ENCODE assay signal across 8 cellular contexts in genomic region chr19:2332341-2333026, GRCh38. TPM values are rescaled to one million over a fixed set of nuclear protein-coding genes. Genes with fewer than 3 reads are reported as not detected.
DNase-seq lines count a peak whose midpoint lies in the region; ATAC-seq and TF ChIP-seq lines count a peak whose summit lies in the region.

No MANE protein-coding gene starts in this region.

- H3K4me1 Mint-ChIP-seq in naive B cell = peaks cover 66 to 81% (median 80%) of the 10 kb centered on the region in 3 donors
- H3K4me1 Mint-ChIP-seq in CD14-positive monocyte = peaks cover 49% of the 10 kb centered on the region

- no peak for TF ChIP-seq EP300 in sigmoid colon (IDR thresholded peaks at IDR 0.05)

- H3K9me3 ChIP-seq in DOHH2 (ENCODE audit: control insufficient read depth, insufficient read depth, low read length) (peaks cover 19% of the 10 kb centered on the region; the same call in 1 of the 2 replicates), sigmoid colon (no peaks in the 10 kb centered on the region)

- H3K79me2 ChIP-seq in DOHH2 (ENCODE audit: control insufficient read depth, low read length) = peaks cover 96% of the 10 kb centered on the region

- H3K4me1 ChIP-seq in DOHH2 (ENCODE audit: control insufficient read depth, low read length) (peaks cover 50% of the 10 kb centered on the region), sigmoid colon (peaks cover 0 to 54% (median 48%) of the 10 kb centered on the region in 4 donors)

- H3K4me2 ChIP-seq in DOHH2 (ENCODE audit: low read length) = peak overlapping the region; percentile 89

- H3K9me2 ChIP-seq in DOHH2 (replicated peaks; ENCODE audit: control insufficient read depth, low read length) = no peaks in the 10 kb centered on the region

- H3K27me3 ChIP-seq in DOHH2 (ENCODE audit: control insufficient read depth, low read length) (no peaks in the 10 kb centered on the region), sigmoid colon (no peaks in the 10 kb centered on the region)

- H3K36me3 ChIP-seq in DOHH2 (ENCODE audit: control insufficient read depth, low read length) (peaks cover 54% of the 10 kb centered on the region), sigmoid colon (no peaks in the 10 kb centered on the region)

- peak; percentile 51 for DNase-seq in activated CD4-positive, alpha-beta T cell treated with anti-CD3 and anti-CD28 coated beads for 48 hours
- peak; percentile 96 for DNase-seq in naive B cell
- DNase-seq in putamen (ENCODE audit: low spot score) = no peak
- no peak for DNase-seq in sigmoid colon
- DNase-seq in CD14-positive monocyte (ENCODE audit: low spot score) = no peak

- H3F3A ChIP-seq in DOHH2 (ENCODE audit: control insufficient read depth, insufficient read depth) = peaks cover 23% of the 10 kb centered on the region

- H3K27ac Mint-ChIP-seq in naive B cell = peak overlapping the region; percentile 97 to 99 (median 97)
- H3K27ac Mint-ChIP-seq in CD14-positive monocyte = peak overlapping the region in 1 of 7 donors; percentile 63

- H4K20me1 ChIP-seq in DOHH2 (ENCODE audit: control insufficient read depth, insufficient read depth, low read depth, low read length) = peaks cover 22% of the 10 kb centered on the region

- WGBS in sigmoid colon, 2 donors = 13 to 27% methylated on average over 17 of the region's 17 CpGs

- H3K27ac ChIP-seq in DOHH2 (ENCODE audit: low read depth, low read length) (peak overlapping the region; percentile 94), sigmoid colon (peak overlapping the region in 2 of 4 donors; percentile 21 to 47)

- H3K4me3 Mint-ChIP-seq in naive B cell (peak overlapping the region; percentile 86 to 94 (median 91)), CD14-positive monocyte (no peak overlapping the region)

- H3K9me3 Mint-ChIP-seq in naive B cell (peaks cover 0 to 2% (median 0%) of the 10 kb centered on the region in 7 donors), CD14-positive monocyte (peaks cover 0 to 8% (median 3%) of the 10 kb centered on the region in 7 donors)

- H3K36me3 Mint-ChIP-seq in naive B cell (peaks cover 7 to 22% of the 10 kb centered on the region in 2 donors), CD14-positive monocyte (peaks cover 3 to 26% of the 10 kb centered on the region in 2 donors)

- H3K4me3 ChIP-seq in DOHH2 (ENCODE audit: low read length) = peak overlapping the region; percentile 69
- H3K4me3 ChIP-seq in sigmoid colon = no peak overlapping the region

- TF ChIP-seq CTCF in DOHH2 (IDR thresholded peaks at IDR 0.05; ENCODE audit: low read depth, low read length, poor library complexity, severe bottlenecking) (no peak), sigmoid colon (IDR thresholded peaks at IDR 0.05) (no peak), CD14-positive monocyte (IDR thresholded peaks at IDR 0.05) (no peak)

- TF ChIP-seq POLR2A in GM18505 (IDR thresholded peaks at IDR 0.05; ENCODE audit: borderline replicate concordance, extremely low read depth, insufficient read depth, insufficient read length) (no peak), sigmoid colon (IDR thresholded peaks at IDR 0.05) (no peak)

- no peaks in the 10 kb centered on the region for H3K27me3 Mint-ChIP-seq in naive B cell
- peaks cover 0 to 10% (median 0%) of the 10 kb centered on the region in 3 donors for H3K27me3 Mint-ChIP-seq in CD14-positive monocyte (ENCODE audit: low read depth in 3 of 3)

- intact Hi-C loops in sigmoid colon (cut with DNase I) (no loop called here), CD14-positive monocyte (cut with micrococcal nuclease) (no loop called here)

- ATAC-seq in HG03066 (IDR thresholded peaks at IDR 0.05; ENCODE audit: low read depth, unreplicated experiment) = peak; percentile 49
- ATAC-seq in naive B cell (ENCODE audit: low read depth in 2 of 2) = peak; percentile 84 to 87
- ATAC-seq in GM18505 (IDR thresholded peaks at IDR 0.05; ENCODE audit: unreplicated experiment) = no peak

RNA-seq across cellular contexts. Expression of gene SPPL2B, which starts 4.0 kb away (rescaled TPM):
- polyA plus RNA-seq in naive B cell (ENCODE audit: low read depth in 6 of 6) = 10 to 100 TPM; 13.0 to 38.0 (median 18.7) TPM
- total RNA-seq in sigmoid colon = 10 to 100 TPM; 14.6 to 47.4 (median 24.0) TPM
- polyA plus RNA-seq in sigmoid colon = 100 to 1,000 TPM in 1 of 3 donors, 10 to 100 TPM in 1, 1 to 10 TPM in 1; 6.0 to 145 (median 12.0) TPM
- polyA plus RNA-seq in CD14-positive monocyte = 1 to 10 TPM; 5.7 to 8.7 TPM

RNA-seq across cellular contexts. Expression of gene LSM7, which starts 4.1 kb away (rescaled TPM):
- polyA plus RNA-seq in naive B cell (ENCODE audit: low read depth in 6 of 6) (100 to 1,000 TPM; 275 to 337 (median 314) TPM), sigmoid colon (100 to 1,000 TPM; 234 to 427 (median 235) TPM), CD14-positive monocyte (100 to 1,000 TPM in 1 of 2 donors, 10 to 100 TPM in 1; 98.6 to 132 TPM)
- total RNA-seq in sigmoid colon = 100 to 1,000 TPM in 2 of 4 donors, 10 to 100 TPM in 2; 51.5 to 139 (median 100) TPM

RNA-seq across cellular contexts. Expression of gene LINGO3, which starts 24.5 kb away (rescaled TPM):
- polyA plus RNA-seq in naive B cell (ENCODE audit: low read depth in 6 of 6) (10 to 100 TPM in 5 of 6 donors, 1 to 10 TPM in 1; 6.4 to 45.0 (median 15.4) TPM), sigmoid colon (under 1 TPM in 1 of 3 donors, not detected in 2; 0.70 TPM), CD14-positive monocyte (1 to 10 TPM; 2.2 to 2.8 TPM)
- total RNA-seq in sigmoid colon = under 1 TPM in 1 of 4 donors, not detected in 3; 0.14 TPM

RNA-seq across cellular contexts. Expression of gene TMPRSS9, which starts 27.6 kb away (rescaled TPM):
- polyA plus RNA-seq in naive B cell (ENCODE audit: low read depth in 6 of 6) (not detected), sigmoid colon (under 1 TPM in 1 of 3 donors, not detected in 2; 0.26 TPM), CD14-positive monocyte (under 1 TPM in 1 of 2 donors, not detected in 1; 0.30 TPM)
- under 1 TPM in 3 of 4 donors, not detected in 1; 0.16 to 0.68 (median 0.28) TPM for total RNA-seq in sigmoid colon

RNA-seq across cellular contexts. Expression of gene PEAK3, which starts 50.5 kb away (rescaled TPM):
- polyA plus RNA-seq in naive B cell (ENCODE audit: low read depth in 6 of 6) (1 to 10 TPM in 1 of 6 donors, under 1 TPM in 4, not detected in 1; 0.30 to 1.0 (median 0.49) TPM), sigmoid colon (under 1 TPM; under 0.01 to 0.74 (median 0.46) TPM), CD14-positive monocyte (1 to 10 TPM; 2.9 to 6.3 TPM)
- under 1 TPM; 0.41 to 0.82 (median 0.63) TPM for total RNA-seq in sigmoid colon

Comparison
In these comparisons a context has a peak if more than half of its experiments do, and no peak if none do; other contexts are left out.
1. DNase-seq: peak in activated CD4-positive, alpha-beta T cell treated with anti-CD3 and anti-CD28 coated beads for 48 hours (single experiment) and naive B cell (single experiment); none in putamen (single experiment), sigmoid colon (single experiment) and CD14-positive monocyte (single experiment).
2. H3K4me3 Mint-ChIP-seq: peak in naive B cell (8 of 8); none in CD14-positive monocyte (0 of 2).